In genomic region chr4:139777757-139778156, GRCh38 we compare ENCODE assay signal across 27 cellular contexts.
DNase-seq lines count a peak whose midpoint lies in the region; ATAC-seq, FAIRE-seq and TF ChIP-seq lines count a peak whose summit lies in the region.
"Had no signal": no experiment of that assay in that cellular context is flagged by ENCODE, and none has a peak within 500 bp of the region (broad histone marks: within the 10 kb centered on the region; RNA-seq: fewer than 3 reads in every experiment).

No MANE protein-coding gene starts in this region.

- H3K36me3 Mint-ChIP-seq in nephron progenitor cell (ENCODE audit: low read depth), result peaks cover 29% of the 10 kb centered on the region
- H3K36me3 Mint-ChIP-seq: CD8-positive, alpha-beta T cell had no signal

- peak; percentile 99 to 100 for ATAC-seq in gastrocnemius medialis
- ATAC-seq in HG02759 (IDR thresholded peaks at IDR 0.05; ENCODE audit: unreplicated experiment), result no peak
- ATAC-seq in lower lobe of right lung, result no peak
- ATAC-seq: A549; CD8-positive, alpha-beta T cell; Panc1 had no signal

- peak overlapping the region; percentile 2 for H3K4me3 Mint-ChIP-seq in nephron progenitor cell
- H3K4me3 Mint-ChIP-seq: CD8-positive, alpha-beta T cell had no signal

- H3K4me3 ChIP-seq in LNCaP clone FGC (ENCODE audit: low read depth, low read length) (no peak overlapping the region), gastrocnemius medialis (no peak overlapping the region), lower lobe of right lung (no peak overlapping the region)
- H3K4me3 ChIP-seq: A549 had no signal

- H3K27ac ChIP-seq in gastrocnemius medialis (peak overlapping the region in 3 of 4 donors; percentile 7 to 21 (median 12)), lower lobe of right lung (no peak overlapping the region)
- H3K27ac ChIP-seq: A549, RWPE1 had no signal

- in situ Hi-C loops in gastrocnemius medialis (cut with MboI; ENCODE audit: low sequenced_read_pairs in 4 of 4), result no loop called here

- H3K9me3 Mint-ChIP-seq in nephron progenitor cell, result no peaks in the 10 kb centered on the region
- H3K9me3 Mint-ChIP-seq: CD8-positive, alpha-beta T cell had no signal

- TF ChIP-seq CTCF in LNCaP clone FGC (IDR thresholded peaks at IDR 0.05; ENCODE audit: control insufficient read depth, extremely low read depth, insufficient read depth), result no peak
- no peak for TF ChIP-seq CTCF in nephron progenitor cell (IDR thresholded peaks at IDR 0.05)
- TF ChIP-seq CTCF in gastrocnemius medialis (IDR thresholded peaks at IDR 0.05 in 4 of 5, conservative IDR thresholded peaks at IDR 0.05 in 1 of 5), result no peak
- TF ChIP-seq CTCF in lower lobe of right lung (IDR thresholded peaks at IDR 0.05), result no peak

- no peaks in the 10 kb centered on the region for H3K27me3 Mint-ChIP-seq in nephron progenitor cell (ENCODE audit: low read depth, poor library complexity)

- H3K36me3 ChIP-seq in gastrocnemius medialis, result no peaks in the 10 kb centered on the region
- H3K36me3 ChIP-seq in lower lobe of right lung, result no peaks in the 10 kb centered on the region

- H3K4me1 ChIP-seq in gastrocnemius medialis (peaks cover 6 to 11% of the 10 kb centered on the region in 2 donors), lower lobe of right lung (peaks cover 9% of the 10 kb centered on the region)
- H3K4me1 ChIP-seq: A549 had no signal

- intact Hi-C loops in gastrocnemius medialis (cut with DNase I; ENCODE audit: low total_unique reads) (no loop called here), lower lobe of right lung (cut with DNase I) (no loop called here)

- no peaks in the 10 kb centered on the region for H3K9me3 ChIP-seq in gastrocnemius medialis
- H3K9me3 ChIP-seq in lower lobe of right lung, result no peaks in the 10 kb centered on the region
- H3K9me3 ChIP-seq: A549, Caco-2, SK-N-SH had no signal

- H3K4me1 Mint-ChIP-seq in nephron progenitor cell, result peaks cover 57% of the 10 kb centered on the region

- no peaks in the 10 kb centered on the region for H3K27me3 ChIP-seq in gastrocnemius medialis
- H3K27me3 ChIP-seq in lower lobe of right lung (ENCODE audit: low read depth), result no peaks in the 10 kb centered on the region

- no peak for FAIRE-seq in H54 (lab: Jason Lieb, UNC)
- FAIRE-seq: A549, G401.6 had no signal

- DNase-seq in LNCaP clone FGC (ENCODE audit: low read depth), result peak; percentile 37
- DNase-seq in cerebellar cortex (ENCODE audit: low spot score), result peak; percentile 36
- no peak for DNase-seq in nephron progenitor cell
- DNase-seq in gastrocnemius medialis, result peak; percentile 60 to 74
- no peak for DNase-seq in H54 (ENCODE audit: insufficient read length, low spot score)
- no peak for DNase-seq in lower lobe of right lung
- DNase-seq: C1 segment of cervical spinal cord; Caco-2; CD8-positive, alpha-beta T cell; GOT3; HCEC 1CT; IMR-90; KG1; MM.1S; NCI-H1417; NCI-H1694; NCI-H2081 treated with DMSO at 0.1 percent for 48 hours; NCI-H2171; NCI-H226; NCI-H510A; NCI-H69; SK-N-SH had no signal

- no peak for TF ChIP-seq POLR2A in gastrocnemius medialis (IDR thresholded peaks at IDR 0.05)
- TF ChIP-seq POLR2A in H54 (IDR thresholded peaks at IDR 0.05; ENCODE audit: low read depth, low read length), result no peak

- peak overlapping the region; percentile 67 for H3K27ac Mint-ChIP-seq in nephron progenitor cell
- H3K27ac Mint-ChIP-seq: CD8-positive, alpha-beta T cell had no signal

Comparison
In these comparisons a context has a peak if more than half of its experiments do, and no peak if none do; other contexts are left out.
1. DNase-seq: peak in LNCaP clone FGC (single experiment), cerebellar cortex (single experiment) and gastrocnemius medialis (2 of 2); none in nephron progenitor cell (single experiment), H54 (single experiment) and lower lobe of right lung (single experiment).
2. ATAC-seq: peak in gastrocnemius medialis (2 of 2); none in HG02759 (single experiment) and lower lobe of right lung (0 of 2).